10 cellular contexts compared by ENCODE assay signal in genomic region chr5:168086104-168086610, GRCh38.
DNase-seq lines count a peak whose midpoint lies in the region; FAIRE-seq and TF ChIP-seq lines count a peak whose summit lies in the region.
"Had no signal": no experiment of that assay in that cellular context is flagged by ENCODE, and none has a peak within 500 bp of the region (broad histone marks: within the 10 kb centered on the region; RNA-seq: fewer than 3 reads in every experiment).

No MANE protein-coding gene starts in this region.

- no peak overlapping the region for H4K5ac ChIP-seq in H1 (ENCODE audit: insufficient read length, low read depth, low read length)

- no peaks in the 10 kb centered on the region for H4K20me1 ChIP-seq in H1 (replicated peaks in 1 of 2; ENCODE audit: control insufficient read depth in 1 of 2, insufficient read depth in 2 of 2, low read length in 2 of 2)

- H3K23me2 ChIP-seq in H1 (ENCODE audit: low read depth, low read length): no peaks in the 10 kb centered on the region

- H3K27me3 ChIP-seq in H1 (replicated peaks in 1 of 4; ENCODE audit: control insufficient read depth in 3 of 4, extremely low read depth in 1 of 4, insufficient read depth in 3 of 4, low read length in 3 of 4): peaks cover 0 to 1% (median 0%) of the 10 kb centered on the region in 4 experiments; a peak in 1 of 7 replicates

- TF ChIP-seq EP300 in H1 (IDR thresholded peaks at IDR 0.05; ENCODE audit: borderline replicate concordance in 1 of 2, low read depth in 2 of 2, low read length in 2 of 2): no peak

- no peak overlapping the region for H2BK5ac ChIP-seq in H1 (ENCODE audit: low read depth, low read length)

- H3K27ac ChIP-seq in H1 (ENCODE audit: low read depth, low read length): no peak overlapping the region
- H3K27ac ChIP-seq: neutrophil had no signal

- POLR2A ChIA-PET in H1 (lab: Charles Lee; ENCODE audit: partially characterized antibody): interaction anchor here (0.6 kb wide), 2 partner anchors 15 to 17 kb away, joined by 3 read pairs; no protein-coding TSS in a partner anchor

- H3K9ac ChIP-seq in H1 (replicated peaks in 1 of 4; ENCODE audit: extremely low read depth in 1 of 4, low read depth in 3 of 4, low read length in 3 of 4): no peak overlapping the region

- H3K56ac ChIP-seq in H1 (replicated peaks; ENCODE audit: insufficient read length, low read depth, low read length): no peak overlapping the region

- no peak overlapping the region for H4K91ac ChIP-seq in H1 (replicated peaks; ENCODE audit: insufficient read length, low read length)

- no peak overlapping the region for H4K8ac ChIP-seq in H1 (ENCODE audit: extremely low read depth, insufficient read depth, low read length)

- H2AK5ac ChIP-seq in H1 (ENCODE audit: low read depth, low read length): no peak overlapping the region

- H3K4me2 ChIP-seq in H1 (ENCODE audit: insufficient read depth in 1 of 2, low read depth in 2 of 2, low read length in 2 of 2): no peak overlapping the region

- H3K4ac ChIP-seq in H1 (replicated peaks; ENCODE audit: insufficient read length, low read depth, low read length): no peak overlapping the region

- TF ChIP-seq CTCF in H1 (IDR thresholded peaks at IDR 0.05; ENCODE audit: control extremely low read depth in 1 of 3, insufficient read depth in 1 of 3, low read depth in 1 of 3, low read length in 3 of 3): peak in 1 of 3 experiments; percentile 5; a peak in 1 of 4 replicates
- TF ChIP-seq CTCF in retinal pigment epithelial cell (conservative IDR thresholded peaks at IDR 0.05; ENCODE audit: low read depth, low read length): no peak

- H2BK12ac ChIP-seq in H1 (ENCODE audit: low read depth, low read length): no peak overlapping the region

- peak; percentile 25 to 37; a peak in 3 of 4 replicates for TF ChIP-seq RAD21 in H1 (IDR thresholded peaks at IDR 0.05 in 1 of 2, conservative IDR thresholded peaks at IDR 0.05 in 1 of 2; ENCODE audit: low read depth in 2 of 2, low read length in 2 of 2)

- no peaks in the 10 kb centered on the region for H3K79me2 ChIP-seq in H1 (ENCODE audit: control insufficient read depth in 1 of 2, insufficient read depth in 2 of 2, low read length in 2 of 2)

- FAIRE-seq in H1 (lab: Jason Lieb, UNC): no peak

- H2BK15ac ChIP-seq in H1 (ENCODE audit: low read length): no peak overlapping the region

- no peaks in the 10 kb centered on the region for H3K4me1 ChIP-seq in H1 (replicated peaks in 1 of 4; ENCODE audit: control insufficient read depth in 3 of 4, insufficient read depth in 4 of 4, low read length in 3 of 4)

- H3K79me1 ChIP-seq in H1 (ENCODE audit: low read depth, low read length): no peaks in the 10 kb centered on the region; the same call in 1 of the 2 replicates

- H3K18ac ChIP-seq in H1 (ENCODE audit: extremely low read depth, low read length): no peak overlapping the region

- no peak overlapping the region for H2AFZ ChIP-seq in H1 (ENCODE audit: low read length)

- no peak overlapping the region for H2BK120ac ChIP-seq in H1 (replicated peaks; ENCODE audit: low read depth, low read length)

- H3K4me3 ChIP-seq in H1 (ENCODE audit: extremely low read depth in 1 of 4, insufficient read depth in 2 of 4, low read depth in 3 of 4, low read length in 4 of 4) (no peak overlapping the region), retinal pigment epithelial cell (ENCODE audit: low read length) (no peak overlapping the region)

- H3K36me3 ChIP-seq in H1 (ENCODE audit: control insufficient read depth in 2 of 4, insufficient read depth in 4 of 4, low read length in 3 of 4): no peaks in the 10 kb centered on the region; a peak in 1 of 8 replicates
- H3K36me3 ChIP-seq: neutrophil had no signal

- DNase-seq in DMS 273 (lab: John Stamatoyannopoulos, UW; ENCODE audit: unreplicated experiment) (peak; percentile 60), DMS 273 treated with DMSO at 0.1 percent for 48 hours (lab: John Stamatoyannopoulos, UW) (no peak), NCI-H146 (lab: John Stamatoyannopoulos, UW) (peak; percentile 53), H1 (ENCODE audit: low read depth in 1 of 2, low spot score in 2 of 2) (no peak), retinal pigment epithelial cell (ENCODE audit: low read depth) (peak; percentile 67), activated gamma-delta T cell (lab: John Stamatoyannopoulos, UW) (no peak)
- DNase-seq in activated naive CD4-positive, alpha-beta T cell treated with Interleukin-2 at 50 U/mL for 16 hours: no peak
- no peak for DNase-seq in central memory CD4-positive, alpha-beta T cell
- DNase-seq: 8988T had no signal

- no peak overlapping the region for H2BK20ac ChIP-seq in H1 (ENCODE audit: low read length)

- CTCF ChIA-PET in H1 (lab: Charles Lee; ENCODE audit: partially characterized antibody): interaction anchor here (0.5 to 2.5 kb wide), 7 partner anchors 9 to 829 kb away, joined by 3 to 11 read pairs (median 4); no protein-coding TSS in a partner anchor

- H3K9me3 ChIP-seq in H1 (ENCODE audit: insufficient read depth in 2 of 2, low read depth in 1 of 2, low read length in 1 of 2): peaks cover 6 to 11% of the 10 kb centered on the region in 2 experiments; a peak in 3 of 4 replicates
- H3K9me3 ChIP-seq: neutrophil had no signal

- WGBS in H1 (ENCODE audit: extremely low coverage in 1 of 2, insufficient coverage in 1 of 2, insufficient read length in 1 of 2, insufficient replicate concordance in 2 of 2, low coverage in 1 of 2, low lambda C conversion rate in 2 of 2, missing lambda C conversion rate in 1 of 2), 2 experiments: 77% methylated on average over 11 of the region's 11 CpGs; no CpG with 5 or more reads in 1 of the 2 experiments

- H3K14ac ChIP-seq in H1 (ENCODE audit: insufficient read length): no peak overlapping the region

- H3K23ac ChIP-seq in H1 (ENCODE audit: insufficient read length): no peak overlapping the region

- no peak for TF ChIP-seq POLR2A in H1 (IDR thresholded peaks at IDR 0.05; ENCODE audit: control extremely low read depth in 1 of 2, low read depth in 2 of 2, low read length in 2 of 2)

TF ChIP-seq in H1, 55 proteins besides CTCF, POLR2A, EP300 and RAD21 (continues in another document):
- no peak for TF ChIP-seq CHD1 (IDR thresholded peaks at IDR 0.05; ENCODE audit: low read depth, low read length)
- TF ChIP-seq, protein P1, sequence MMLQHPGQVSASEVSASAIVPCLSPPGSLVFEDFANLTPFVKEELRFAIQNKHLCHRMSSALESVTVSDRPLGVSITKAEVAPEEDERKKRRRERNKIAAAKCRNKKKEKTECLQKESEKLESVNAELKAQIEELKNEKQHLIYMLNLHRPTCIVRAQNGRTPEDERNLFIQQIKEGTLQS (IDR thresholded peaks at IDR 0.05; ENCODE audit: insufficient read depth, low read depth, low read length): no peak
- no peak for TF ChIP-seq SP4 (IDR thresholded peaks at IDR 0.05; ENCODE audit: low read length)
- TF ChIP-seq ASH2L (IDR thresholded peaks at IDR 0.05; ENCODE audit: low read length): no peak
- no peak for TF ChIP-seq KDM1A (IDR thresholded peaks at IDR 0.05; ENCODE audit: borderline replicate concordance, low read length)
- no peak for TF ChIP-seq YY1 (IDR thresholded peaks at IDR 0.05; ENCODE audit: low read depth, low read length)
- no peak for TF ChIP-seq SIN3A (conservative IDR thresholded peaks at IDR 0.05 in 1 of 2, IDR thresholded peaks at IDR 0.05 in 1 of 2; ENCODE audit: low read depth in 1 of 2, low read length in 2 of 2)
- TF ChIP-seq CREB1 (IDR thresholded peaks at IDR 0.05): no peak
- TF ChIP-seq SIRT6 (IDR thresholded peaks at IDR 0.05; ENCODE audit: low read length): no peak
- no peak for TF ChIP-seq BCL11A (IDR thresholded peaks at IDR 0.05; ENCODE audit: low read depth in 2 of 2, low read length in 2 of 2)
- TF ChIP-seq FOSL1 (IDR thresholded peaks at IDR 0.05; ENCODE audit: insufficient read depth, low read depth, low read length): no peak

Comparison
In these comparisons a context has a peak if more than half of its experiments do, and no peak if none do; other contexts are left out.
1. DNase-seq: peak in DMS 273 (single experiment), NCI-H146 (single experiment) and retinal pigment epithelial cell (single experiment); none in DMS 273 treated with DMSO at 0.1 percent for 48 hours (single experiment), H1 (0 of 2), activated naive CD4-positive, alpha-beta T cell treated with Interleukin-2 at 50 U/mL for 16 hours (single experiment), central memory CD4-positive, alpha-beta T cell (single experiment) and activated gamma-delta T cell (single experiment).